ENCODE assay signal across 8 cellular contexts in genomic region chr5:140114341-140115185, GRCh38. TPM values are rescaled to one million over a fixed set of nuclear protein-coding genes. Genes with fewer than 3 reads are reported as not detected.
DNase-seq lines count a peak whose midpoint lies in the region; ATAC-seq, FAIRE-seq and TF ChIP-seq lines count a peak whose summit lies in the region.

No MANE protein-coding gene starts in this region.

- peaks cover 33% of the 10 kb centered on the region for H3K27me3 Mint-ChIP-seq in osteocyte (ENCODE audit: unreplicated experiment)

- intact Hi-C loops in Right ventricle myocardium inferior (cut with DNase I) = loop anchor here (1.0 kb wide), 1 partner anchor 31 kb away; no protein-coding TSS in a partner anchor

- H3K4me1 Mint-ChIP-seq in osteocyte (ENCODE audit: unreplicated experiment) = peaks cover 46% of the 10 kb centered on the region

- H3K9me3 Mint-ChIP-seq in activated naive CD4-positive, alpha-beta T cell treated with anti-CD3 and anti-CD28 coated beads, Interleukin-2, amount 50 U/mL, for 72 hours = no peaks in the 10 kb centered on the region
- no peaks in the 10 kb centered on the region for H3K9me3 Mint-ChIP-seq in osteocyte (ENCODE audit: unreplicated experiment)

- H3K27ac Mint-ChIP-seq in activated naive CD4-positive, alpha-beta T cell treated with anti-CD3 and anti-CD28 coated beads, Interleukin-2, amount 50 U/mL, for 72 hours = peak overlapping the region; percentile 88 to 92
- peak overlapping the region; percentile 79 for H3K27ac Mint-ChIP-seq in osteocyte (ENCODE audit: unreplicated experiment)

- H3K4me3 Mint-ChIP-seq in osteocyte (ENCODE audit: unreplicated experiment) = peak overlapping the region; percentile 81

- DNase-seq in CD1c-positive myeloid dendritic cell (ENCODE audit: extremely low spot score) (peak; percentile 81), GM19239 (ENCODE audit: insufficient read length, low spot score) (no peak), RPMI7951 (ENCODE audit: low read depth) (peak; percentile 73), Right ventricle myocardium inferior (ENCODE audit: missing footprints) (peak; percentile 91), osteocyte (ENCODE audit: extremely low spot score, unreplicated experiment) (peak; percentile 90), UCSD-AML1 (lab: John Stamatoyannopoulos, UW; ENCODE audit: unreplicated experiment) (no peak)
- DNase-seq in activated naive CD4-positive, alpha-beta T cell treated with anti-CD3 and anti-CD28 coated beads, Interleukin-2, amount 50 U/mL, for 72 hours (ENCODE audit: low spot score in 2 of 2) = peak; percentile 45 to 71

- ATAC-seq in HG03432 (IDR thresholded peaks at IDR 0.05; ENCODE audit: unreplicated experiment) = peak; percentile 38
- peak; percentile 38 to 63 for ATAC-seq in activated naive CD4-positive, alpha-beta T cell treated with anti-CD3 and anti-CD28 coated beads, Interleukin-2, amount 50 U/mL, for 72 hours
- peak; percentile 61 for ATAC-seq in Right ventricle myocardium inferior

- FAIRE-seq in GM19239 (lab: Jason Lieb, UNC) = peak; percentile 28

- peaks cover 7 to 8% of the 10 kb centered on the region in 2 donors for H3K36me3 Mint-ChIP-seq in activated naive CD4-positive, alpha-beta T cell treated with anti-CD3 and anti-CD28 coated beads, Interleukin-2, amount 50 U/mL, for 72 hours
- no peaks in the 10 kb centered on the region for H3K36me3 Mint-ChIP-seq in osteocyte (ENCODE audit: unreplicated experiment)

- TF ChIP-seq CTCF in osteocyte (IDR thresholded peaks at IDR 0.05) = no peak

RNA-seq across cellular contexts. Expression of gene PURA, which starts 0.7 kb away (rescaled TPM):
- 9.0 and 10.0 TPM in 2 replicates for total RNA-seq in RPMI7951 (2014; rRNA removed; shearing (Covaris generic))
- 10 to 100 TPM in 1 of 2 donors, 1 to 10 TPM in 1; 7.7 to 11.1 TPM for total RNA-seq in activated naive CD4-positive, alpha-beta T cell treated with anti-CD3 and anti-CD28 coated beads, Interleukin-2, amount 50 U/mL, for 72 hours
- total RNA-seq in Right ventricle myocardium inferior (22.2 TPM), osteocyte (11.4 and 11.5 TPM in 2 replicates)

RNA-seq across cellular contexts. Expression of gene IGIP, which starts 11.2 kb away (rescaled TPM):
- total RNA-seq in RPMI7951 (2014; rRNA removed; shearing (Covaris generic)) = 4.3 and 5.2 TPM in 2 replicates
- 1 to 10 TPM; 1.8 to 3.2 TPM for total RNA-seq in activated naive CD4-positive, alpha-beta T cell treated with anti-CD3 and anti-CD28 coated beads, Interleukin-2, amount 50 U/mL, for 72 hours
- total RNA-seq in Right ventricle myocardium inferior (10.1 TPM), osteocyte (4.1 and 4.3 TPM in 2 replicates)

Comparison
In these comparisons a context has a peak if more than half of its experiments do, and no peak if none do; other contexts are left out.
1. DNase-seq: peak in CD1c-positive myeloid dendritic cell (single experiment), RPMI7951 (single experiment), activated naive CD4-positive, alpha-beta T cell treated with anti-CD3 and anti-CD28 coated beads, Interleukin-2, amount 50 U/mL, for 72 hours (2 of 2), Right ventricle myocardium inferior (single experiment) and osteocyte (single experiment); none in GM19239 (single experiment) and UCSD-AML1 (single experiment).
2. Peak in every context shown above with its lines, with median percentiles within 50 percentile points of each other: ATAC-seq.